In the genomic region with DNA sequence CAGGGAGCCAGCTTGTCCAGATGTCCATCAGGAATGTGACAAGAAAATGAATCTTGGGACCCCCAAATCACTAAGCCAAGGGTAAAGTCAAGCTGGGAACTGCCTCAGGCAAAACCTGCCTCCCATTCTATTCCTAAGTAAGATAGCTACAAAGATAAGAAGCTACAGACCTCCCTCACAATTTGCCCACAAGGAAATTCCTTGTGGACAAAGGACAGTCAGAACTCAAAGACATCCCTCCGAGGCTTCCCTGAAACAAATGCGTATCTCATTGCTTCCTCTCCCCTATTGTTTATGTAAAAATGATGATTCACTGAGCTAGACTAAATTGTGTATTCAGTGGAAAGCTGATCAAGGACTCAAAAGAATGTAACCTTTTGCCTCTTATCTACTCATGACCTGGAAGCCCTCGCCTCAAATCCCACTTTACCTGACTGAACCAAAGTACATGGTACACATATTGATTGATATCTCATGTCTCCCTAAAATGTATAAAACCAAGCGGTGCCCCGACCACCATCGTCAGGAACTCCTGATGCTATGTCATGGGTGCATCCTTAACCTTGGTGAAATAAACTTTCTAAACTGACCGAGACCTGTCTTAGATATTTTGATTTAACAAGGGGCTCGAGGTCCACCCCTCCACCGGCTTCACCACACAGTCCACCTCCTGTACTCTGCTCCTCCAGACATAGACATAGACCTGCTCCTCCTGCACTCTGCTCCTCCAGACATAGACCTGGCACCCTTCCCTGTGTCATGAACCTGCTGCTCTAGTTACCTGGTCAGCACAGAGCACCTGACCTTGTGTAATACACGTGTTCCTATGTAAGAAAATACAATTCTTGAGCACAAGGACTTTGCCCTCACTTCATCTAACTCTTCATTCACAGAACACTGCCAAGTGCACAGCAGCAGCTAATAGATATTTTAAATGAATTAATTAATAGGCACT, we compare ENCODE assay signal across 16 cellular contexts.
DNase-seq lines count a peak whose midpoint lies in the region; FAIRE-seq and TF ChIP-seq lines count a peak whose summit lies in the region.
"Had no signal": no experiment of that assay in that cellular context is flagged by ENCODE, and none has a peak within 500 bp of the region (broad histone marks: within the 10 kb centered on the region; RNA-seq: fewer than 3 reads in every experiment).

No MANE protein-coding gene starts in this region.

- H3K27me3 ChIP-seq in Caco-2 (replicated peaks; ENCODE audit: control insufficient read depth, insufficient read depth, low read length): no peaks in the 10 kb centered on the region
- no peaks in the 10 kb centered on the region for H3K27me3 ChIP-seq in endothelial cell of umbilical vein (ENCODE audit: control insufficient read depth in 2 of 2, insufficient read depth in 2 of 2, low read length in 2 of 2)

- peaks cover 5% of the 10 kb centered on the region for H3K36me3 ChIP-seq in Caco-2 (ENCODE audit: control insufficient read depth, insufficient read depth, low read length)
- peaks cover 0 to 4% of the 10 kb centered on the region in 2 experiments for H3K36me3 ChIP-seq in endothelial cell of umbilical vein (ENCODE audit: control insufficient read depth in 2 of 2, extremely low read depth in 1 of 2, insufficient read depth in 2 of 2, low read length in 2 of 2)

- no peak for TF ChIP-seq POLR2A in endothelial cell of umbilical vein (IDR thresholded peaks at IDR 0.05; ENCODE audit: low read depth, low read length)

- peak; percentile 4 for FAIRE-seq in endothelial cell of umbilical vein (lab: Jason Lieb, UNC)
- FAIRE-seq: kidney had no signal

- peaks cover 18% of the 10 kb centered on the region for H3K36me3 Mint-ChIP-seq in Caco-2 (ENCODE audit: insufficient read depth, unreplicated experiment)

- no peaks in the 10 kb centered on the region for H3K27me3 Mint-ChIP-seq in Caco-2 (ENCODE audit: insufficient read depth, unreplicated experiment)
- H3K27me3 Mint-ChIP-seq: B cell had no signal

- CTCF ChIA-PET in Caco-2 (lab: Charles Lee) (no interaction called here), endothelial cell of umbilical vein (lab: Charles Lee) (interaction anchor here (0.7 kb wide), 1 partner anchor 32 kb away, joined by 3 read pairs; no protein-coding TSS in a partner anchor)

- H3K79me2 ChIP-seq in endothelial cell of umbilical vein (ENCODE audit: control insufficient read depth, insufficient read depth, low read length): no peaks in the 10 kb centered on the region

- TF ChIP-seq CTCF in Caco-2 (IDR thresholded peaks at IDR 0.05; ENCODE audit: insufficient read depth in 1 of 2, low read depth in 1 of 2, low read length in 1 of 2, severe bottlenecking in 1 of 2, unreplicated experiment in 1 of 2) (no peak), endothelial cell of umbilical vein (IDR thresholded peaks at IDR 0.05; ENCODE audit: extremely low read depth in 1 of 2, insufficient read depth in 1 of 2, low read depth in 1 of 2, low read length in 2 of 2) (no peak)

- H3K9me3 Mint-ChIP-seq in Caco-2 (ENCODE audit: unreplicated experiment): no peaks in the 10 kb centered on the region
- H3K9me3 Mint-ChIP-seq: activated T-cell treated with anti-CD3 and anti-CD28 coated beads, Interleukin-2, amount 50 U/mL, for 4 hours had no signal

- POLR2A ChIA-PET in Caco-2 (lab: Charles Lee): no interaction called here
- POLR2A ChIA-PET in endothelial cell of umbilical vein (lab: Charles Lee): no interaction called here

- no peak overlapping the region for H3K27ac ChIP-seq in endothelial cell of umbilical vein (ENCODE audit: insufficient read depth, low read depth, low read length)

- H3K4me1 Mint-ChIP-seq in Caco-2 (ENCODE audit: low read depth, unreplicated experiment): peaks cover 16% of the 10 kb centered on the region

- dilution Hi-C loops in endothelial cell of umbilical vein (cut with MboI; ENCODE audit: extremely low pct_ligation_motif_present, low sequenced_read_pairs): no loop called here

- H3K9me3 ChIP-seq in Caco-2: peaks cover 10% of the 10 kb centered on the region; the same call in 1 of the 2 replicates
- H3K9me3 ChIP-seq in endothelial cell of umbilical vein (replicated peaks; ENCODE audit: control insufficient read depth, insufficient read depth, low read length): no peaks in the 10 kb centered on the region

- no peaks in the 10 kb centered on the region for H4K20me1 ChIP-seq in endothelial cell of umbilical vein (replicated peaks; ENCODE audit: control insufficient read depth, extremely low read depth, insufficient read depth, low read length)

- no peaks in the 10 kb centered on the region for H3K9me1 ChIP-seq in endothelial cell of umbilical vein (replicated peaks; ENCODE audit: control insufficient read depth, extremely low read depth, insufficient read depth, low read length)

- H3K4me2 ChIP-seq in endothelial cell of umbilical vein (ENCODE audit: insufficient read depth, low read length): no peak overlapping the region

- peak in 1 of 2 experiments; percentile 14 for DNase-seq in Caco-2
- DNase-seq in NCI-H226: peak; percentile 57
- DNase-seq in endothelial cell of umbilical vein (ENCODE audit: low read depth, low spot score): no peak
- DNase-seq in lung microvascular endothelial cell (ENCODE audit: low read depth in 2 of 2): peak; percentile 27 to 60
- DNase-seq in Ammon's horn (ENCODE audit: low spot score): no peak
- no peak for DNase-seq in NCI-H524 (lab: John Stamatoyannopoulos, UW)
- DNase-seq in stimulated activated CD4-positive, alpha-beta T cell treated with anti-CD3 and anti-CD28 coated beads, Interleukin-2, amount 100 ng/mL, for 24 hours: no peak
- no peak for DNase-seq in HK-2 (ENCODE audit: unreplicated experiment)
- DNase-seq: activated T-cell treated with anti-CD3 and anti-CD28 coated beads, Interleukin-2, amount 50 U/mL, for 4 hours; anterior cingulate cortex; GF-D8; kidney; NCI-H1092; NCI-H446 treated with DMSO at 0.1 percent for 48 hours; Right ventricle myocardium superior had no signal

- intact Hi-C loops in Caco-2 (cut with micrococcal nuclease; ENCODE audit: unreplicated experiment): no loop called here
- intact Hi-C loops in endothelial cell of umbilical vein (cut with micrococcal nuclease): no loop called here

- no peak overlapping the region for H2AFZ ChIP-seq in endothelial cell of umbilical vein (ENCODE audit: low read depth, low read length)

- H3K27ac Mint-ChIP-seq in Caco-2 (ENCODE audit: unreplicated experiment): peak overlapping the region; percentile 4
- H3K27ac Mint-ChIP-seq: B cell had no signal

- H3K4me1 ChIP-seq in Caco-2: peaks cover 24% of the 10 kb centered on the region
- peaks cover 4% of the 10 kb centered on the region for H3K4me1 ChIP-seq in endothelial cell of umbilical vein (ENCODE audit: control insufficient read depth, extremely low read depth, insufficient read depth, low read length)

- BruUV-seq in Caco-2 (replicated peaks; lab: Mats Ljungman, UMichigan) (no TSS peak), endothelial cell of umbilical vein (replicated peaks; lab: Mats Ljungman, UMichigan) (no TSS peak)

- H3K4me3 Mint-ChIP-seq in Caco-2 (ENCODE audit: unreplicated experiment): no peak overlapping the region
- H3K4me3 Mint-ChIP-seq: activated T-cell treated with anti-CD3 and anti-CD28 coated beads, Interleukin-2, amount 50 U/mL, for 4 hours; B cell had no signal

- H3K4me3 ChIP-seq in Caco-2 (ENCODE audit: low read depth, low read length) (no peak overlapping the region), endothelial cell of umbilical vein (replicated peaks in 1 of 3; ENCODE audit: insufficient read depth in 1 of 3, low read depth in 1 of 3, low read length in 3 of 3) (no peak overlapping the region)

- no peak overlapping the region for H3K9ac ChIP-seq in endothelial cell of umbilical vein (replicated peaks; ENCODE audit: extremely low read depth, insufficient read depth, low read length)

TF ChIP-seq in endothelial cell of umbilical vein, 7 proteins besides CTCF, POLR2A, EP300 and RAD21:
- no peak for TF ChIP-seq JUN (IDR thresholded peaks at IDR 0.05; ENCODE audit: borderline replicate concordance, insufficient read depth, insufficient read length, low read depth)
- no peak for TF ChIP-seq FOS (IDR thresholded peaks at IDR 0.05; ENCODE audit: borderline replicate concordance, insufficient read depth, low read length)
- no peak for TF ChIP-seq EZH2 (IDR thresholded peaks at IDR 0.05; ENCODE audit: borderline replicate concordance, low read depth, low read length, severe bottlenecking)
- TF ChIP-seq POLR2AphosphoS5 (IDR thresholded peaks at IDR 0.05; ENCODE audit: insufficient read depth, low read depth, low read length): no peak
- no peak for TF ChIP-seq MYC (IDR thresholded peaks at IDR 0.05; ENCODE audit: low read depth, low read length)
- TF ChIP-seq GATA2 (IDR thresholded peaks at IDR 0.05; ENCODE audit: insufficient read depth, insufficient read length, low read depth, low read length): no peak
- TF ChIP-seq, protein P1, sequence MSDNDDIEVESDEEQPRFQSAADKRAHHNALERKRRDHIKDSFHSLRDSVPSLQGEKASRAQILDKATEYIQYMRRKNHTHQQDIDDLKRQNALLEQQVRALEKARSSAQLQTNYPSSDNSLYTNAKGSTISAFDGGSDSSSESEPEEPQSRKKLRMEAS (IDR thresholded peaks at IDR 0.05; ENCODE audit: insufficient read depth, insufficient read length): no peak

Comparison
In these comparisons a context has a peak if more than half of its experiments do, and no peak if none do; other contexts are left out.
1. DNase-seq: peak in NCI-H226 (single experiment) and lung microvascular endothelial cell (2 of 2); none in endothelial cell of umbilical vein (single experiment), Ammon's horn (single experiment), NCI-H524 (0 of 2), stimulated activated CD4-positive, alpha-beta T cell treated with anti-CD3 and anti-CD28 coated beads, Interleukin-2, amount 100 ng/mL, for 24 hours (0 of 2) and HK-2 (single experiment).